8 cellular contexts compared by ENCODE assay signal in genomic region chr3:161349529-161350278, GRCh38. TPM values are rescaled to one million over a fixed set of nuclear protein-coding genes. Genes with fewer than 3 reads are reported as not detected.
DNase-seq lines count a peak whose midpoint lies in the region; ATAC-seq and TF ChIP-seq lines count a peak whose summit lies in the region.
"Had no signal": no experiment of that assay in that cellular context is flagged by ENCODE, and none has a peak within 500 bp of the region (broad histone marks: within the 10 kb centered on the region; RNA-seq: fewer than 3 reads in every experiment).

No MANE protein-coding gene starts in this region.

- H3K27ac Mint-ChIP-seq in activated naive CD4-positive, alpha-beta T cell treated with anti-CD3 and anti-CD28 coated beads, Interleukin-2, amount 50 U/mL, for 72 hours: peak overlapping the region in 1 of 2 donors; percentile 57
- H3K27ac Mint-ChIP-seq in Caco-2 (ENCODE audit: unreplicated experiment): no peak overlapping the region
- H3K27ac Mint-ChIP-seq: T-helper 1 cell treated with Interleukin-12 subunit alpha and Interleukin-12 subunit beta and Interleukin-4 antibody, amounts not matched to agents 30 μg/mL and 1 μg/mL, for 36 hours had no signal

- intact Hi-C loops in left lung (cut with DNase I) (no loop called here), Caco-2 (cut with micrococcal nuclease; ENCODE audit: unreplicated experiment) (no loop called here)

- peaks cover 6% of the 10 kb centered on the region for H3K4me1 Mint-ChIP-seq in Caco-2 (ENCODE audit: low read depth, unreplicated experiment)

- H3K36me3 Mint-ChIP-seq in activated naive CD4-positive, alpha-beta T cell treated with anti-CD3 and anti-CD28 coated beads, Interleukin-2, amount 50 U/mL, for 72 hours: no peaks in the 10 kb centered on the region
- H3K36me3 Mint-ChIP-seq in Caco-2 (ENCODE audit: insufficient read depth, unreplicated experiment): peaks cover 20% of the 10 kb centered on the region

- H3K9me3 ChIP-seq in left lung (no peaks in the 10 kb centered on the region), Caco-2 (no peaks in the 10 kb centered on the region)

- POLR2A ChIA-PET in Caco-2 (lab: Charles Lee): no interaction called here

- H3K4me1 ChIP-seq in left lung: no peaks in the 10 kb centered on the region
- no peaks in the 10 kb centered on the region for H3K4me1 ChIP-seq in Caco-2

- DNase-seq in HT1080 (ENCODE audit: low read depth) (peak; percentile 96), left lung (no peak), anterior cingulate cortex (lab: John Stamatoyannopoulos, UW) (no peak), Caco-2 (no peak), NCI-H2107 treated with DMSO at 0.1 percent for 48 hours (lab: John Stamatoyannopoulos, UW; ENCODE audit: unreplicated experiment) (no peak)
- DNase-seq in activated naive CD4-positive, alpha-beta T cell treated with anti-CD3 and anti-CD28 coated beads, Interleukin-2, amount 50 U/mL, for 72 hours (ENCODE audit: low spot score in 2 of 2): peak in 1 of 2 donors; percentile 36

- H3K27me3 Mint-ChIP-seq in Caco-2 (ENCODE audit: insufficient read depth, unreplicated experiment): no peaks in the 10 kb centered on the region

- H3K36me3 ChIP-seq in left lung (no peaks in the 10 kb centered on the region), Caco-2 (ENCODE audit: control insufficient read depth, insufficient read depth, low read length) (0 out of 2 replicates have a peak, but pooled peaks cover 2% of the 10 kb centered on the region)

- H3K9me3 Mint-ChIP-seq in activated naive CD4-positive, alpha-beta T cell treated with anti-CD3 and anti-CD28 coated beads, Interleukin-2, amount 50 U/mL, for 72 hours: no peaks in the 10 kb centered on the region
- H3K9me3 Mint-ChIP-seq in Caco-2 (ENCODE audit: unreplicated experiment): no peaks in the 10 kb centered on the region
- H3K9me3 Mint-ChIP-seq: T-helper 1 cell treated with Interleukin-12 subunit alpha and Interleukin-12 subunit beta and Interleukin-4 antibody, amounts not matched to agents 30 μg/mL and 1 μg/mL, for 36 hours had no signal

- no peak overlapping the region for H3K4me3 Mint-ChIP-seq in Caco-2 (ENCODE audit: unreplicated experiment)
- H3K4me3 Mint-ChIP-seq: T-helper 1 cell treated with Interleukin-12 subunit alpha and Interleukin-12 subunit beta and Interleukin-4 antibody, amounts not matched to agents 30 μg/mL and 1 μg/mL, for 36 hours had no signal

- no peak for TF ChIP-seq CTCF in left lung (IDR thresholded peaks at IDR 0.05)
- no peak for TF ChIP-seq CTCF in Caco-2 (IDR thresholded peaks at IDR 0.05; ENCODE audit: insufficient read depth in 1 of 2, low read depth in 1 of 2, low read length in 1 of 2, severe bottlenecking in 1 of 2, unreplicated experiment in 1 of 2)

- no TSS peak for BruUV-seq in Caco-2 (replicated peaks; lab: Mats Ljungman, UMichigan)

- H3K4me3 ChIP-seq in left lung (no peak overlapping the region), Caco-2 (ENCODE audit: low read depth, low read length) (no peak overlapping the region)

- ATAC-seq in GM19043 (IDR thresholded peaks at IDR 0.05; ENCODE audit: low read depth, unreplicated experiment) (peak; percentile 51), left lung (peak; percentile 84)
- peak; percentile 94 for ATAC-seq in activated naive CD4-positive, alpha-beta T cell treated with anti-CD3 and anti-CD28 coated beads, Interleukin-2, amount 50 U/mL, for 72 hours

- no peak overlapping the region for H3K27ac ChIP-seq in left lung

- peaks cover 5 to 58% of the 10 kb centered on the region in 2 donors for H3K27me3 ChIP-seq in left lung
- H3K27me3 ChIP-seq in Caco-2 (replicated peaks; ENCODE audit: control insufficient read depth, insufficient read depth, low read length): no peaks in the 10 kb centered on the region

- CTCF ChIA-PET in Caco-2 (lab: Charles Lee): no interaction called here

RNA-seq across cellular contexts. Expression of gene SPTSSB, which starts 21.6 kb away (rescaled TPM):
- 0.23 TPM in 1 of 2 replicates, not detected in the other for total RNA-seq in HT1080 (2014; rRNA removed; shearing (Covaris generic))
- 0.02 TPM in 1 of 2 replicates, not detected in the other for polyA plus RNA-seq in HT1080 (2015; cell fraction: cytosol; rRNA removed)
- polyA plus RNA-seq in HT1080 (2015; cell fraction: nucleus; rRNA removed): not detected in 2 replicates
- total RNA-seq in activated naive CD4-positive, alpha-beta T cell treated with anti-CD3 and anti-CD28 coated beads, Interleukin-2, amount 50 U/mL, for 72 hours: not detected
- total RNA-seq in left lung (not detected), Caco-2 (2022) (45.9 and 51.6 TPM in 2 replicates)

Comparison
In these comparisons a context has a peak if more than half of its experiments do, and no peak if none do; other contexts are left out.
1. RNA of gene SPTSSB, which starts 21.6 kb away (total RNA-seq): 45.9 to 51.6 TPM in Caco-2; not detected in left lung, 0.23 TPM in HT1080 and not detected in activated naive CD4-positive, alpha-beta T cell treated with anti-CD3 and anti-CD28 coated beads, Interleukin-2, amount 50 U/mL, for 72 hours; every median in the first group is over 10 times any median in the second.
2. Peak in every context shown above with its lines, with median percentiles within 50 percentile points of each other: ATAC-seq.